22 cellular contexts compared by ENCODE assay signal in the genomic region with DNA sequence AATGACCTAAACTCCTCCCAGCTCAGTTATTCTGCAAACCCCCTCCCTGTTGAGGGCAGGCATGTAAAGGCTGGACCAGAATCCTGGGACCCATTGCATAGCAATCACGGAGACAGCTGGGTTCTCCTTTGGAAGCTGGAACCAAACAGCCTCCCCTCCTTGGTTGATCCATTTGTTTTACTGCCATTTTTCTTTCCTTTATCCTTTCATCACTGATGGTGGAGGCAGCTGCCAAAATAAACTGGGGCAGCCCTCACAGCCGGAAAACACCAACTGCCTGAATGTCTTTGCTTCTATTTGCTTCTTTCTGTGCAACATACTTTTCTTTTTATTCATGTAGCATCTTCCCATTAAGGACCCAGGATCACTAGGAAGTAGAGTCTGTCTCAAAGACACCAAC.
"Had no signal": no experiment of that assay in that cellular context is flagged by ENCODE, and none has a peak within 500 bp of the region (broad histone marks: within the 10 kb centered on the region; RNA-seq: fewer than 3 reads in every experiment).

No MANE protein-coding gene starts in this region.

- DNase-seq: activated CD4-positive, alpha-beta T cell treated with anti-CD3 and anti-CD28 coated beads, Interleukin-2, amount 10 ng/mL, durations not matched to agents 24 days and 14 days; activated CD4-positive, alpha-beta T cell treated with anti-CD3 and anti-CD28 coated beads, Interleukin-2, amount 50 U/mL, for 4 hours; activated CD8-positive, alpha-beta T cell treated with anti-CD3 and anti-CD28 coated beads for 36 hours; activated effector memory CD4-positive, alpha-beta T cell treated with anti-CD3 and anti-CD28 coated beads, Interleukin-2, amount 50 U/mL, for 16 hours; activated naive CD4-positive, alpha-beta T cell; activated T-cell treated with anti-CD3 and anti-CD28 coated beads, Interleukin-2, amount 50 U/mL, for 1 hour; activated T-cell treated with anti-CD3 and anti-CD28 coated beads, Interleukin-2, amount 50 U/mL, for 72 hours; adrenal gland; MM.1S; MV-4-11; NCI-H1092; NCI-H1436 treated with DMSO at 0.1 percent for 48 hours; NCI-H1694 treated with DMSO at 0.1 percent for 48 hours; NCI-H2029; NCI-H345; NCI-H526; NCI-H774; PC-3; Peyer's patch; RPMI8226; SHP77 treated with DMSO at 0.1 percent for 48 hours; SK-N-SH had no signal
